Comparison of ENCODE assay signal across 8 cellular contexts in the genomic region with DNA sequence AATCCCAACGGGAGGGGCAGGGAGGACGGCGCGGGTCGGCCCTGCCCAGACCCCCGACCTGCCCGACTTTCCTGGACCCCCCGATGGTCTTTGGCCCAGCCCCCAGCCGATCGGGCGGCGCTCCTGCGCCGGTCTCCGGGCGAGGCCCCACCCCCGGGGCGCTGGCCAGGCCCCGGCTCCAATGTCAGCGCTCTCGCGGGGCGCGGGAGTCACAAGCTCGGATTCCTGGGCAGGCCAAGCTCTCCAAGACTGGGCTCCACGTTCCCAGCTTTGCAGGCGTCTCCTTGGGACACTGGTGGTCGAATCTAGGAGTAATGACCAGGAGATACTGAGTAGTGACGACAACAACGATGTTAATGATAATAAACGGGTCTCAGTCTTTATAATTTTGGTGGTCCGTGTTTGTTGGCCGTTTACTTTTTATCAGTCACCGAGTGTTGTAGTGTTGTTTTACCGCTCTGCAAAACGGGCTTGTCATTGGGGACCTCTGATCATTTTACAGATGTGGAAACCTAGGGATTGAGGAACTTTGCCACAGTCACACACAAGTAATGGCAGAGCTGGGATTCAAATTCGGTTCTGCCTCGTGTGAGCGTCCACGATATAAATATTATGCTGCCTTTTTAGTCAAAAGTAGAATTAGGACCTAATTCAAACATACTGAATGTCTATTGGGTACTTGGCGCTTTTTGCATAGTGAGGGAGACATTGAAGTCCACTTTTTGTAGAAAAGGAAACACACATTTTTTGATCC. TPM values are rescaled to one million over a fixed set of nuclear protein-coding genes. Genes with fewer than 3 reads are reported as not detected.
DNase-seq lines count a peak whose midpoint lies in the region; ATAC-seq and TF ChIP-seq lines count a peak whose summit lies in the region.

No MANE protein-coding gene starts in this region.

- no peaks in the 10 kb centered on the region for H3K9me3 ChIP-seq in lower lobe of right lung

- TF ChIP-seq CTCF in NB4 (IDR thresholded peaks at IDR 0.05; ENCODE audit: low read depth, low read length), result no peak
- no peak for TF ChIP-seq CTCF in dorsolateral prefrontal cortex (IDR thresholded peaks at IDR 0.05 in 54 of 56, conservative IDR thresholded peaks at IDR 0.05 in 2 of 56; ENCODE audit: low read depth in 1 of 56, partially characterized antibody in 56 of 56)
- no peak for TF ChIP-seq CTCF in lower lobe of right lung (IDR thresholded peaks at IDR 0.05)

- peaks cover 51% of the 10 kb centered on the region for H3K4me1 ChIP-seq in lower lobe of right lung

- ATAC-seq in HG02588 (IDR thresholded peaks at IDR 0.05; ENCODE audit: unreplicated experiment) (peak; percentile 35), lower lobe of right lung (peak; percentile 88 to 89)

- TF ChIP-seq POLR2A in NB4 (IDR thresholded peaks at IDR 0.05; ENCODE audit: extremely low read depth, insufficient read length), result no peak

- H3K4me3 ChIP-seq in NB4 (ENCODE audit: low read depth, low read length), result peak overlapping the region; percentile 96
- H3K4me3 ChIP-seq in dorsolateral prefrontal cortex, result peak overlapping the region; percentile 43 to 95 (median 87)
- peak overlapping the region; percentile 77 for H3K4me3 ChIP-seq in lower lobe of right lung

- peak overlapping the region; percentile 61 to 96 (median 89) for H3K27ac ChIP-seq in dorsolateral prefrontal cortex
- peak overlapping the region; percentile 93 for H3K27ac ChIP-seq in lower lobe of right lung

- H3K36me3 ChIP-seq in lower lobe of right lung, result peaks cover 79% of the 10 kb centered on the region

- DNase-seq in NCI-H2107 (lab: John Stamatoyannopoulos, UW) (peak; percentile 53), NCI-H2107 treated with DMSO at 0.1 percent for 48 hours (lab: John Stamatoyannopoulos, UW; ENCODE audit: unreplicated experiment) (no peak), NB4 (ENCODE audit: low read depth) (peak; percentile 87), dorsolateral prefrontal cortex (peak in 1 of 10 donors; percentile 58), lower lobe of right lung (peak; percentile 81)
- DNase-seq in activated CD4-positive, alpha-beta T cell treated with anti-CD3 and anti-CD28 coated beads for 1 hour, result peak; percentile 34
- peak; percentile 73 for DNase-seq in stimulated activated CD8-positive, alpha-beta memory T cell treated with anti-CD3 and anti-CD28 coated beads, Interleukin-4, amount 100 ng/mL, for 48 hours

- intact Hi-C loops in dorsolateral prefrontal cortex (cut with DNase I) (loop anchor here in 1 of 2 donors (5.0 kb wide), 1 partner anchor 54 kb away; the partner anchor contains the start of gene GCDH), lower lobe of right lung (cut with DNase I) (no loop called here)

- H3K27me3 ChIP-seq in dorsolateral prefrontal cortex, result no peaks in the 10 kb centered on the region
- no peaks in the 10 kb centered on the region for H3K27me3 ChIP-seq in lower lobe of right lung (ENCODE audit: low read depth)

RNA-seq across cellular contexts. Expression of gene RAD23A, which starts 0.6 kb away (rescaled TPM):
- total RNA-seq in dorsolateral prefrontal cortex (100 to 1,000 TPM in 46 of 120 experiments, 10 to 100 TPM in 74; 61.4 to 130 (median 95.7) TPM), lower lobe of right lung (93.3 TPM)

RNA-seq across cellular contexts. Expression of gene CALR, which starts 7.9 kb away (rescaled TPM):
- total RNA-seq in dorsolateral prefrontal cortex (100 to 1,000 TPM; 148 to 544 (median 264) TPM), lower lobe of right lung (872 TPM)

RNA-seq across cellular contexts. Expression of gene GADD45GIP1, which starts 10.8 kb away (rescaled TPM):
- total RNA-seq in dorsolateral prefrontal cortex (10 to 100 TPM; 11.9 to 33.8 (median 19.3) TPM), lower lobe of right lung (14.8 TPM)

RNA-seq across cellular contexts. Expression of gene FARSA, which starts 12.8 kb away (rescaled TPM):
- total RNA-seq in dorsolateral prefrontal cortex (100 to 1,000 TPM in 8 of 120 experiments, 10 to 100 TPM in 112; 51.3 to 110 (median 81.3) TPM), lower lobe of right lung (44.4 TPM)

RNA-seq across cellular contexts. Expression of gene DAND5, which starts 23.1 kb away (rescaled TPM):
- total RNA-seq in dorsolateral prefrontal cortex (1 to 10 TPM in 1 of 120 experiments, under 1 TPM in 49, not detected in 70; 0.14 to 1.1 (median 0.35) TPM), lower lobe of right lung (0.32 TPM)
